Comparison of ENCODE assay signal across 27 cellular contexts in genomic region chr11:35587972-35588371, GRCh38. TPM values are rescaled to one million over a fixed set of nuclear protein-coding genes. Genes with fewer than 3 reads are reported as not detected.
DNase-seq lines count a peak whose midpoint lies in the region; ATAC-seq, FAIRE-seq and TF ChIP-seq lines count a peak whose summit lies in the region.
"Had no signal": no experiment of that assay in that cellular context is flagged by ENCODE, and none has a peak within 500 bp of the region (broad histone marks: within the 10 kb centered on the region; RNA-seq: fewer than 3 reads in every experiment).

No MANE protein-coding gene starts in this region.

- H3K27ac Mint-ChIP-seq in astrocyte (ENCODE audit: unreplicated experiment) (no peak overlapping the region), nephron (peak overlapping the region in 2 of 3 experiments; percentile 46 to 87)
- H3K27ac Mint-ChIP-seq: B cell; CD8-positive, alpha-beta T cell; GM23338; H9; T-cell had no signal

- TF ChIP-seq CTCF in astrocyte (IDR thresholded peaks at IDR 0.05; ENCODE audit: insufficient read depth, low read depth, low read length) (no peak), nephron (IDR thresholded peaks at IDR 0.05; ENCODE audit: unreplicated experiment in 3 of 3) (no peak)

- H3K4me3 Mint-ChIP-seq in astrocyte (ENCODE audit: unreplicated experiment) (no peak overlapping the region), nephron (no peak overlapping the region)
- H3K4me3 Mint-ChIP-seq: B cell; CD8-positive, alpha-beta T cell; GM23338; H9; T-cell had no signal

- H3K4me1 ChIP-seq in astrocyte (ENCODE audit: insufficient read depth, low read length): peaks cover 35% of the 10 kb centered on the region

- no peaks in the 10 kb centered on the region for H3K9me3 ChIP-seq in astrocyte (ENCODE audit: insufficient read depth, low read depth, low read length)
- H3K9me3 ChIP-seq: A549, MG63 had no signal

- H3K4me1 Mint-ChIP-seq in astrocyte (ENCODE audit: low read depth, unreplicated experiment) (peaks cover 30% of the 10 kb centered on the region), nephron (peaks cover 38% of the 10 kb centered on the region)
- H3K4me1 Mint-ChIP-seq: B cell, GM23338, T-cell had no signal

- H3K79me2 ChIP-seq in astrocyte (ENCODE audit: insufficient read depth, low read length): no peaks in the 10 kb centered on the region

- no peak overlapping the region for H3K4me3 ChIP-seq in astrocyte (ENCODE audit: insufficient read depth, low read depth, low read length)
- H3K4me3 ChIP-seq: A549, GM23338, MG63 had no signal

- FAIRE-seq in astrocyte (lab: Jason Lieb, UNC): no peak
- FAIRE-seq: A549, GM12892 had no signal

- no peaks in the 10 kb centered on the region for H3K27me3 ChIP-seq in astrocyte (ENCODE audit: insufficient read depth, low read length)
- H3K27me3 ChIP-seq: MG63 had no signal

- H3K9me3 Mint-ChIP-seq in astrocyte (ENCODE audit: unreplicated experiment) (peaks cover 1% of the 10 kb centered on the region), nephron (no peaks in the 10 kb centered on the region)
- H3K9me3 Mint-ChIP-seq: CD8-positive, alpha-beta T cell; GM23338; H9; HFFc6; T-cell had no signal

- no peaks in the 10 kb centered on the region for H3K36me3 Mint-ChIP-seq in astrocyte (ENCODE audit: low read depth, unreplicated experiment)
- H3K36me3 Mint-ChIP-seq in nephron (ENCODE audit: low read depth): no peaks in the 10 kb centered on the region
- H3K36me3 Mint-ChIP-seq: CD8-positive, alpha-beta T cell; T-cell had no signal

- H2AFZ ChIP-seq in astrocyte (ENCODE audit: low read depth, low read length): no peak overlapping the region
- H2AFZ ChIP-seq: GM23338 had no signal

- H3K27me3 Mint-ChIP-seq in astrocyte (ENCODE audit: low read depth, unreplicated experiment): peaks cover 6% of the 10 kb centered on the region
- peaks cover 10% of the 10 kb centered on the region for H3K27me3 Mint-ChIP-seq in nephron (ENCODE audit: low read depth)

- ATAC-seq in GM18868 (IDR thresholded peaks at IDR 0.05; ENCODE audit: unreplicated experiment) (peak; percentile 69), HG02798 (IDR thresholded peaks at IDR 0.05; ENCODE audit: poor library complexity, unreplicated experiment) (peak; percentile 35)
- ATAC-seq: A549; CD8-positive, alpha-beta T cell; GM23338; T-cell had no signal

- no peak overlapping the region for H3K27ac ChIP-seq in astrocyte (ENCODE audit: low read depth, low read length)
- H3K27ac ChIP-seq: A549, C4-2B had no signal

- H3K36me3 ChIP-seq in astrocyte (ENCODE audit: insufficient read depth, low read length): no peaks in the 10 kb centered on the region
- H3K36me3 ChIP-seq: MG63 had no signal

- H3K9ac ChIP-seq in astrocyte (ENCODE audit: low read length): no peak overlapping the region

- H4K20me1 ChIP-seq in astrocyte (ENCODE audit: insufficient read depth, low read length): no peaks in the 10 kb centered on the region

- H3K4me2 ChIP-seq in astrocyte (ENCODE audit: low read length): peak overlapping the region; percentile 47
- H3K4me2 ChIP-seq: A549, GM23338 had no signal

- DNase-seq in astrocyte (ENCODE audit: low read depth) (no peak), COLO668 (lab: John Stamatoyannopoulos, UW; ENCODE audit: unreplicated experiment) (no peak), AML-193 (lab: John Stamatoyannopoulos, UW) (no peak)
- DNase-seq in stimulated activated CD4-positive, alpha-beta T cell treated with anti-CD3 and anti-CD28 coated beads, Interleukin-4, amount 100 ng/mL, for 4 hours: no peak
- DNase-seq: Calu3; CD8-positive, alpha-beta T cell; DMS79 treated with DMSO at 0.1 percent for 48 hours; GF-D8; H9; KG1; NCI-H1105 treated with DMSO at 0.1 percent for 48 hours; NCI-H146; NCI-H1930; NCI-H2107; NCI-H524 treated with DMSO at 0.1 percent for 48 hours; NCI-H774; T-cell had no signal

RNA-seq across cellular contexts. Expression of gene FJX1, which starts 30.3 kb away (rescaled TPM):
- 47.9 and 50.2 TPM in 2 replicates for total RNA-seq in astrocyte
- total RNA-seq: B cell; CD8-positive, alpha-beta T cell had no signal
